ENCODE assay signal across 1 cellular context in genomic region chr1:37922767-37923550, GRCh38.
TF ChIP-seq lines count a peak whose summit lies in the region.

No MANE protein-coding gene starts in this region.

TF ChIP-seq in GM12878, 131 proteins besides CTCF, POLR2A, EP300 and RAD21 (continued from another document and continues in another):
- TF ChIP-seq, protein P1, sequence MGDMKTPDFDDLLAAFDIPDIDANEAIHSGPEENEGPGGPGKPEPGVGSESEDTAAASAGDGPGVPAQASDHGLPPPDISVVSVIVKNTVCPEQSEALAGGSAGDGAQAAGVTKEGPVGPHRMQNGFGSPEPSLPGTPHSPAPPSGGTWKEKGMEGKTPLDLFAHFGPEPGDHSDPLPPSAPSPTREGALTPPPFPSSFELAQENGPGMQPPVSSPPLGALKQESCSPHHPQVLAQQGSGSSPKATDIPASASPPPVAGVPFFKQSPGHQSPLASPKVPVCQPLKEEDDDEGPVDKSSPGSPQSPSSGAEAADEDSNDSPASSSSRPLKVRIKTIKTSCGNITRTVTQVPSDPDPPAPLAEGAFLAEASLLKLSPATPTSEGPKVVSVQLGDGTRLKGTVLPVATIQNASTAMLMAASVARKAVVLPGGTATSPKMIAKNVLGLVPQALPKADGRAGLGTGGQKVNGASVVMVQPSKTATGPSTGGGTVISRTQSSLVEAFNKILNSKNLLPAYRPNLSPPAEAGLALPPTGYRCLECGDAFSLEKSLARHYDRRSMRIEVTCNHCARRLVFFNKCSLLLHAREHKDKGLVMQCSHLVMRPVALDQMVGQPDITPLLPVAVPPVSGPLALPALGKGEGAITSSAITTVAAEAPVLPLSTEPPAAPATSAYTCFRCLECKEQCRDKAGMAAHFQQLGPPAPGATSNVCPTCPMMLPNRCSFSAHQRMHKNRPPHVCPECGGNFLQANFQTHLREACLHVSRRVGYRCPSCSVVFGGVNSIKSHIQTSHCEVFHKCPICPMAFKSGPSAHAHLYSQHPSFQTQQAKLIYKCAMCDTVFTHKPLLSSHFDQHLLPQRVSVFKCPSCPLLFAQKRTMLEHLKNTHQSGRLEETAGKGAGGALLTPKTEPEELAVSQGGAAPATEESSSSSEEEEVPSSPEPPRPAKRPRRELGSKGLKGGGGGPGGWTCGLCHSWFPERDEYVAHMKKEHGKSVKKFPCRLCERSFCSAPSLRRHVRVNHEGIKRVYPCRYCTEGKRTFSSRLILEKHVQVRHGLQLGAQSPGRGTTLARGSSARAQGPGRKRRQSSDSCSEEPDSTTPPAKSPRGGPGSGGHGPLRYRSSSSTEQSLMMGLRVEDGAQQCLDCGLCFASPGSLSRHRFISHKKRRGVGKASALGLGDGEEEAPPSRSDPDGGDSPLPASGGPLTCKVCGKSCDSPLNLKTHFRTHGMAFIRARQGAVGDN (IDR thresholded peaks at IDR 0.05) = peak; percentile 86
- no peak for TF ChIP-seq FOS (IDR thresholded peaks at IDR 0.05; ENCODE audit: borderline replicate concordance, extremely low read depth, insufficient read length)
- no peak for TF ChIP-seq MYB (IDR thresholded peaks at IDR 0.05; ENCODE audit: borderline replicate concordance, low read depth, low read length)
- peak; percentile 19; the same call in 1 of the 2 replicates for TF ChIP-seq RELB (IDR thresholded peaks at IDR 0.05; ENCODE audit: low read depth)
- no peak for TF ChIP-seq CHD1 (IDR thresholded peaks at IDR 0.05; ENCODE audit: low read depth, low read length)
- TF ChIP-seq JUNB (IDR thresholded peaks at IDR 0.05) = no peak
- TF ChIP-seq ZZZ3 (IDR thresholded peaks at IDR 0.05; ENCODE audit: control insufficient read depth, insufficient read length, low read depth) = no peak
- peak; percentile 85 for TF ChIP-seq RUNX3 (IDR thresholded peaks at IDR 0.05; ENCODE audit: low read length)
- no peak for TF ChIP-seq BACH1 (IDR thresholded peaks at IDR 0.05; ENCODE audit: borderline replicate concordance)
- TF ChIP-seq SKIL (IDR thresholded peaks at IDR 0.05; ENCODE audit: low read depth, poor library complexity, severe bottlenecking) = peak; percentile 51
- TF ChIP-seq SP1 (IDR thresholded peaks at IDR 0.05; ENCODE audit: low read depth, low read length) = no peak
- TF ChIP-seq GABPA (IDR thresholded peaks at IDR 0.05; ENCODE audit: low read depth) = no peak
- no peak for TF ChIP-seq HSF1 (IDR thresholded peaks at IDR 0.05; ENCODE audit: low read depth, low read length)
- TF ChIP-seq TCF3 (IDR thresholded peaks at IDR 0.05; ENCODE audit: borderline replicate concordance, insufficient read depth, low read depth, low read length) = no peak
- TF ChIP-seq RFX5 (IDR thresholded peaks at IDR 0.05; ENCODE audit: low read depth, low read length) = no peak
- TF ChIP-seq CREB1 (IDR thresholded peaks at IDR 0.05; ENCODE audit: low read depth) = 0 out of 2 replicates have a peak, but pooled peaks have one; percentile 25
- TF ChIP-seq JUND (IDR thresholded peaks at IDR 0.05; ENCODE audit: low read depth, low read length) = no peak
- no peak for TF ChIP-seq MYC (IDR thresholded peaks at IDR 0.05; ENCODE audit: insufficient read depth, insufficient read length, insufficient replicate concordance, low read length, severe bottlenecking)
- TF ChIP-seq PAX5 (IDR thresholded peaks at IDR 0.05; ENCODE audit: borderline replicate concordance, low read depth, low read length) = no peak
- 0 out of 2 replicates have a peak, but pooled peaks have one; percentile 32 for TF ChIP-seq CHD2 (IDR thresholded peaks at IDR 0.05; ENCODE audit: borderline replicate concordance, low read depth, low read length)
- TF ChIP-seq NFXL1 (IDR thresholded peaks at IDR 0.05; ENCODE audit: borderline replicate concordance) = no peak
- TF ChIP-seq EGR1 (IDR thresholded peaks at IDR 0.05; ENCODE audit: borderline replicate concordance in 1 of 2, low read depth in 2 of 2, low read length in 2 of 2) = no peak
- TF ChIP-seq ZBTB4 (CRISPR knock-in tag; IDR thresholded peaks at IDR 0.05) = no peak
- no peak for TF ChIP-seq HCFC1 (IDR thresholded peaks at IDR 0.05; ENCODE audit: low read length)
- TF ChIP-seq STAT1 (conservative IDR thresholded peaks at IDR 0.05) = no peak
- peak; percentile 93 for TF ChIP-seq SPI1 (IDR thresholded peaks at IDR 0.05; ENCODE audit: borderline replicate concordance, insufficient read depth, low read depth, low read length)
- TF ChIP-seq SMC3 (IDR thresholded peaks at IDR 0.05; ENCODE audit: borderline replicate concordance, low read length) = peak; percentile 11; the same call in 1 of the 2 replicates
- no peak for TF ChIP-seq ATF3 (IDR thresholded peaks at IDR 0.05; ENCODE audit: borderline replicate concordance, extremely low read depth, low read depth, low read length)
- TF ChIP-seq MTA2 (IDR thresholded peaks at IDR 0.05; ENCODE audit: low read depth) = peak; percentile 72
- no peak for TF ChIP-seq ATF2 (IDR thresholded peaks at IDR 0.05; ENCODE audit: low read length)
- TF ChIP-seq MEF2B (IDR thresholded peaks at IDR 0.05; ENCODE audit: partially characterized antibody, poor library complexity, severe bottlenecking) = peak; percentile 91
- no peak for TF ChIP-seq ESRRA (IDR thresholded peaks at IDR 0.05; ENCODE audit: low read length)
- TF ChIP-seq, protein P2, sequence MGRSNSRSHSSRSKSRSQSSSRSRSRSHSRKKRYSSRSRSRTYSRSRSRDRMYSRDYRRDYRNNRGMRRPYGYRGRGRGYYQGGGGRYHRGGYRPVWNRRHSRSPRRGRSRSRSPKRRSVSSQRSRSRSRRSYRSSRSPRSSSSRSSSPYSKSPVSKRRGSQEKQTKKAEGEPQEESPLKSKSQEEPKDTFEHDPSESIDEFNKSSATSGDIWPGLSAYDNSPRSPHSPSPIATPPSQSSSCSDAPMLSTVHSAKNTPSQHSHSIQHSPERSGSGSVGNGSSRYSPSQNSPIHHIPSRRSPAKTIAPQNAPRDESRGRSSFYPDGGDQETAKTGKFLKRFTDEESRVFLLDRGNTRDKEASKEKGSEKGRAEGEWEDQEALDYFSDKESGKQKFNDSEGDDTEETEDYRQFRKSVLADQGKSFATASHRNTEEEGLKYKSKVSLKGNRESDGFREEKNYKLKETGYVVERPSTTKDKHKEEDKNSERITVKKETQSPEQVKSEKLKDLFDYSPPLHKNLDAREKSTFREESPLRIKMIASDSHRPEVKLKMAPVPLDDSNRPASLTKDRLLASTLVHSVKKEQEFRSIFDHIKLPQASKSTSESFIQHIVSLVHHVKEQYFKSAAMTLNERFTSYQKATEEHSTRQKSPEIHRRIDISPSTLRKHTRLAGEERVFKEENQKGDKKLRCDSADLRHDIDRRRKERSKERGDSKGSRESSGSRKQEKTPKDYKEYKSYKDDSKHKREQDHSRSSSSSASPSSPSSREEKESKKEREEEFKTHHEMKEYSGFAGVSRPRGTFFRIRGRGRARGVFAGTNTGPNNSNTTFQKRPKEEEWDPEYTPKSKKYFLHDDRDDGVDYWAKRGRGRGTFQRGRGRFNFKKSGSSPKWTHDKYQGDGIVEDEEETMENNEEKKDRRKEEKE (IDR thresholded peaks at IDR 0.05) = no peak
- TF ChIP-seq PRDM15 (CRISPR knock-in tag; IDR thresholded peaks at IDR 0.05) = no peak
